Comparison of ENCODE assay signal across 8 cellular contexts in the genomic region with DNA sequence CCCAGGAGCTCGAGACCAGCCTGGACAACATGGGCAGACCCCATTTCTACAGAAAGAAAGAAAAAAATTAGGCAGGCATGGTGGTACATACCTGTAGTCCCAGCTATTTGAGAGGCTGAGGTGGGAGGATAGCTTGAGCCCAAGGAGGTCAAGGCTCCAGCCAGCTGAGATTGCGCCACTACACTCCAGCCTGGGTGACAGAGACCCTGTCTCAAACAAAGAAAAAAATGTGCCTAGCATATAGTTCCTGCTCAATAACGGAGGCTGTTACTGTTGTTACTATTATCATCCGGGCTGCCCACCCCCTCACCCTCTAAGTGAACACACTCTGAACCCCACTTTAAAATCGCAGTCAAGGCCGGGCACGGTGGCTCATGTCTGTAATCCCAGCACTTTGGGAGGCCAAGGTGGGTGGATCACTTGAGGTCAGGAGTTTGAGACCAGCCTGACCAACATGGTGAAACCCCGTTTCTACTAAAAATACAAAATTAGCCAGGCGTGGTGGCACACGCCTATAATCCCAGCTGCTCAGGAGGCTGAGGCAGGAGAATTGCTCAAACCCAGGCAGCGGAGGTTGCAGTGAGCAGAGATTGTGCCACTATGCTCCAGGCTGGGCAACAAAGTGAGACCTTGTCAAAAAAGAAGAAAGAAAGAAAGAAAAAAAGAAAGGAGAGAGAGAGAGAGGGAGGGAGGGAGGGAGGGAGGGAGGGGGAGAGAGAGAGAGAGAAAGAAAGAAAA. TPM values are rescaled to one million over a fixed set of nuclear protein-coding genes. Genes with fewer than 3 reads are reported as not detected.
"Had no signal": no experiment of that assay in that cellular context is flagged by ENCODE, and none has a peak within 500 bp of the region (broad histone marks: within the 10 kb centered on the region; RNA-seq: fewer than 3 reads in every experiment).

No MANE protein-coding gene starts in this region.

RNA-seq across cellular contexts. Expression of gene CABP7, which starts 35.0 kb away (rescaled TPM):
- total RNA-seq: osteoblast, pulmonary artery endothelial cell, right atrium auricular region, sciatic nerve, stomach, subcutaneous adipose tissue, ureter, vagina had no signal
